ENCODE assay signal across 9 cellular contexts in genomic region chr19:18029617-18030338, GRCh38. TPM values are rescaled to one million over a fixed set of nuclear protein-coding genes. Genes with fewer than 3 reads are reported as not detected.
A peak's percentile ranks its signal among the peaks of the same experiment; 100 is the strongest.
DNase-seq lines count a peak whose midpoint lies in the region; ATAC-seq and TF ChIP-seq lines count a peak whose summit lies in the region.
"Had no signal": no experiment of that assay in that cellular context is flagged by ENCODE, and none has a peak within 500 bp of the region (broad histone marks: within the 10 kb centered on the region; RNA-seq: fewer than 3 reads in every experiment).

No MANE protein-coding gene starts in this region.

- H3K27ac ChIP-seq in hepatocyte (peak overlapping the region; percentile 35), H9 (ENCODE audit: insufficient read length, low read depth, low read length) (no peak overlapping the region)

- H3K56ac ChIP-seq in H9 (ENCODE audit: insufficient read length, low read depth, low read length), result no peak overlapping the region

- no peaks in the 10 kb centered on the region; a peak in 1 of 5 replicates for H3K9me3 Mint-ChIP-seq in H9

- H3K9ac ChIP-seq in H9 (ENCODE audit: extremely low read depth, insufficient read length, low read length), result no peak overlapping the region

- no peak overlapping the region for H2AK5ac ChIP-seq in H9 (ENCODE audit: insufficient read length, low read length)

- no peaks in the 10 kb centered on the region for H3K36me3 ChIP-seq in hepatocyte (replicated peaks; ENCODE audit: insufficient read depth, low read depth)

- no peak overlapping the region for H3K14ac ChIP-seq in H9 (ENCODE audit: insufficient read depth, low read length)

- no peaks in the 10 kb centered on the region for H4K20me1 ChIP-seq in hepatocyte (ENCODE audit: insufficient read depth, poor library complexity, severe bottlenecking)
- no peaks in the 10 kb centered on the region for H4K20me1 ChIP-seq in H9 (ENCODE audit: control insufficient read depth, insufficient read depth, insufficient read length)

- no peak overlapping the region for H4K91ac ChIP-seq in H9 (ENCODE audit: insufficient read length, low read depth, low read length)

- WGBS in hepatocyte (ENCODE audit: low lambda C conversion rate, missing lambda C conversion rate), result 37% methylated on average over 8 of the region's 8 CpGs
- no CpG with 5 or more reads among the region's 8 CpGs for WGBS in H9 (ENCODE audit: extremely low coverage, insufficient read length, low lambda C conversion rate)

- no peak overlapping the region for H2BK120ac ChIP-seq in H9 (ENCODE audit: low read depth, low read length, poor library complexity, severe bottlenecking)

- DNase-seq in AG08395 (ENCODE audit: low spot score), result peak; percentile 50
- peak; percentile 99 for DNase-seq in LNCaP clone FGC (ENCODE audit: low read depth)
- peak; percentile 68 for DNase-seq in hepatocyte (ENCODE audit: low spot score)
- DNase-seq in H9, result no peak
- DNase-seq in T1000 (lab: John Stamatoyannopoulos, UW), result no peak

- no peak overlapping the region for H3K18ac ChIP-seq in H9 (ENCODE audit: insufficient read length, low read depth, low read length)

- no peaks in the 10 kb centered on the region for H3K4me1 Mint-ChIP-seq in H9

- H3K79me1 ChIP-seq in H9 (ENCODE audit: insufficient read depth, low read depth, low read length, poor library complexity, severe bottlenecking), result no peaks in the 10 kb centered on the region

- H3K4me3 ChIP-seq in LNCaP clone FGC (ENCODE audit: low read depth, low read length) (no peak overlapping the region), hepatocyte (no peak overlapping the region)

- H3K4me1 ChIP-seq in hepatocyte (ENCODE audit: insufficient read depth), result peaks cover 11% of the 10 kb centered on the region
- no peaks in the 10 kb centered on the region for H3K4me1 ChIP-seq in H9 (ENCODE audit: insufficient read depth, low read length)

- no peaks in the 10 kb centered on the region for H3K23me2 ChIP-seq in H9 (ENCODE audit: insufficient read length, low read depth, low read length, poor library complexity, severe bottlenecking)

- no peaks in the 10 kb centered on the region for H3K79me2 ChIP-seq in hepatocyte
- no peaks in the 10 kb centered on the region for H3K79me2 ChIP-seq in H9 (ENCODE audit: insufficient read depth, low read length)

- H4K5ac ChIP-seq in H9 (ENCODE audit: insufficient read length, low read depth, low read length), result no peak overlapping the region

- peak overlapping the region in 1 of 3 experiments; percentile 52; a peak in 1 of 7 replicates for H3K27ac Mint-ChIP-seq in H9

- H2AFZ ChIP-seq in hepatocyte (no peak overlapping the region), H9 (ENCODE audit: low read length) (no peak overlapping the region)

- H3K9me3 ChIP-seq in hepatocyte (ENCODE audit: low read depth) (no peaks in the 10 kb centered on the region), H9 (ENCODE audit: control insufficient read depth, low read depth, low read length) (no peaks in the 10 kb centered on the region)

- H3K4ac ChIP-seq in H9 (ENCODE audit: low read depth, low read length), result no peak overlapping the region

- H3K23ac ChIP-seq in H9 (ENCODE audit: insufficient read length, low read depth, low read length), result no peak overlapping the region

- H3T11ph ChIP-seq in H9 (ENCODE audit: low read length), result no peak overlapping the region

- no peak overlapping the region for H2BK15ac ChIP-seq in H9 (ENCODE audit: low read depth, low read length)

- H4K8ac ChIP-seq in H9 (replicated peaks; ENCODE audit: insufficient read length, low read depth, low read length), result no peak overlapping the region

- H2BK5ac ChIP-seq in H9 (ENCODE audit: insufficient read length, low read length), result no peak overlapping the region

- no peak overlapping the region for H2BK12ac ChIP-seq in H9 (ENCODE audit: insufficient read length, low read depth, low read length)

- H3K9me2 ChIP-seq in hepatocyte (replicated peaks; ENCODE audit: insufficient read depth), result no peaks in the 10 kb centered on the region

- H3K27me3 ChIP-seq in hepatocyte, result no peaks in the 10 kb centered on the region
- no peaks in the 10 kb centered on the region for H3K27me3 ChIP-seq in H9 (ENCODE audit: insufficient read depth, low read length)

- H3K4me2 ChIP-seq in hepatocyte (peak overlapping the region; percentile 25), H9 (ENCODE audit: insufficient read depth, insufficient read length, low read length) (no peak overlapping the region)

- no peaks in the 10 kb centered on the region for H3K36me3 Mint-ChIP-seq in H9 (ENCODE audit: insufficient read depth in 1 of 3, low read depth in 3 of 3)

- H3K27me3 Mint-ChIP-seq in H9 (ENCODE audit: low read depth), result peaks cover 9% of the 10 kb centered on the region

- ATAC-seq in SK-N-SH treated with all-trans-retinoic acid at 6 μM for 48 hours (peak; percentile 66), HG02840 (IDR thresholded peaks at IDR 0.05; ENCODE audit: low FRiP score, unreplicated experiment) (no peak), HG03457 (IDR thresholded peaks at IDR 0.05; ENCODE audit: unreplicated experiment) (no peak)

- TF ChIP-seq CTCF in LNCaP clone FGC (IDR thresholded peaks at IDR 0.05; ENCODE audit: control insufficient read depth, extremely low read depth, insufficient read depth), result no peak
- no peak for TF ChIP-seq CTCF in hepatocyte (IDR thresholded peaks at IDR 0.05; ENCODE audit: poor library complexity)
- no peak for TF ChIP-seq CTCF in H9 (conservative IDR thresholded peaks at IDR 0.05)

- no peak overlapping the region for H2BK20ac ChIP-seq in H9 (ENCODE audit: low read depth, low read length, poor library complexity, severe bottlenecking)

- no peak overlapping the region for H3K4me3 Mint-ChIP-seq in H9

TF ChIP-seq in SK-N-SH treated with all-trans-retinoic acid at 6 μM for 48 hours, 23 proteins besides CTCF, POLR2A, EP300 and RAD21:
- TF ChIP-seq TCF4 (CRISPR knock-in tag; IDR thresholded peaks at IDR 0.05; ENCODE audit: borderline replicate concordance), result peak; percentile 14; the same call in 1 of the 2 replicates
- no peak for TF ChIP-seq PATZ1 (CRISPR knock-in tag; IDR thresholded peaks at IDR 0.05; ENCODE audit: borderline replicate concordance)

RNA-seq across cellular contexts. Expression of gene ARRDC2, which starts 21.8 kb away (rescaled TPM):
- total RNA-seq in hepatocyte (4.5 and 5.5 TPM in 2 replicates), H9 (2021) (9.5 and 10.5 TPM in 2 replicates)
- 3.9 and 7.4 TPM in 2 replicates for polyA plus RNA-seq in hepatocyte

RNA-seq across cellular contexts. Expression of gene IL12RB1, which starts 57.0 kb away (rescaled TPM):
- not detected in 2 replicates for total RNA-seq in hepatocyte
- not detected in 2 replicates for polyA plus RNA-seq in hepatocyte
- total RNA-seq in H9 (2021), result not detected in 2 replicates
- total RNA-seq: H1 had no signal

Comparison
In these comparisons a context has a peak if more than half of its experiments do, and no peak if none do; other contexts are left out.
1. DNase-seq: peak in AG08395 (single experiment), LNCaP clone FGC (single experiment) and hepatocyte (single experiment); none in H9 (single experiment) and T1000 (single experiment).